In the genomic region with DNA sequence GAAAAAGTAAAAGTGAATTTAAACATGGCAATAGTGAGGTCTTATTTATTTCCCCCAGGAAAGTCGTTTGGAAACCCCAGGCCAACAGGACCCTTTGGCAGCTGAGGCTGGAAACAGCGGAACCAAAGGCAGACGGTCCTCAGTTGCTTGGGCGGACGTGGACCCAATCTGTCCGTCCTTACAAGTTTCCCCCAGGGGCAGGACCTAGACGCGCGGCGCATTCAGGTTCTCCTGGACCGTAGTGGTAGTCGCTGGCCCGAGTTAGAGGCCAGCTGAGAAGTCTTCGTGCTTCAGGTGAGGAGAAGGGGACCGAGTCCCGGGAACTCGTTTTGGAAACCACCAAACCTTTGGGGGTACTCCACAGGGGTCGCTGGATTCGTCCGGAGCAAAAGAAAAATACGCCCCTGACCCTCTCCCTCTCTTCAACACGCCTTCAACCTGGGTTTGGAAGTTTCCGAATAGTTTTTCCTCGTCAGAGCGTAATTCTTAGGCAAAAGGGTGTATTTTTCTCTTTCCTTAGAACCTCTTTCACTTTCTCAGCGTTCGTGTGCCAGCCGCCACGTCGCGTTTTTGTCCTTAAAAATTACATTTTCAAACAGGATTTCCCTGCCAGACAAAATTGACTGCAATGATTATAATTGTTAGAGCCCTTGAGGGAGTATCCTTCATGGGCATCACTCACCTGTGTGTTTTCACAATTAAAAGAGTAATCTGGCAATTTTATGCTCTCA, we compare ENCODE assay signal across 8 cellular contexts. TPM values are rescaled to one million over a fixed set of nuclear protein-coding genes. Genes with fewer than 3 reads are reported as not detected.
DNase-seq lines count a peak whose midpoint lies in the region; ATAC-seq and TF ChIP-seq lines count a peak whose summit lies in the region.

No MANE protein-coding gene starts in this region.

- peaks cover 28% of the 10 kb centered on the region for H3K4me1 Mint-ChIP-seq in activated T-helper 17 cell treated with anti-CD3 and anti-CD28 coated beads, Interleukin-2, amount 50 U/mL, for 72 hours
- H3K4me1 Mint-ChIP-seq in natural killer cell treated with Interleukin-12 subunit alpha and Interleukin-12 subunit beta and Interleukin-15 and Interleukin-18, amount 100 ng/mL, for 72 hours (ENCODE audit: low read depth in 2 of 2) = peaks cover 35% of the 10 kb centered on the region in 2 donors

- peak overlapping the region; percentile 92 for H3K56ac ChIP-seq in IMR-90 (ENCODE audit: extremely low read depth, insufficient read depth, low read length)

- TF ChIP-seq RAD21 in IMR-90 (IDR thresholded peaks at IDR 0.05; ENCODE audit: low read length) = peak; percentile 37

- in situ Hi-C loops in IMR-90 (cut with MboI; ENCODE audit: low sequenced_read_pairs) = no loop called here

- H3K18ac ChIP-seq in IMR-90 (ENCODE audit: low read depth, low read length) = peak overlapping the region; percentile 35

- H3K4me3 ChIP-seq in IMR-90 (ENCODE audit: insufficient read depth, low read depth, low read length) = peak overlapping the region; percentile 72
- peak overlapping the region; percentile 75 for H3K4me3 ChIP-seq in fibroblast of the aortic adventitia (ENCODE audit: low read depth, low read length)
- H3K4me3 ChIP-seq in stomach smooth muscle (ENCODE audit: low read length in 2 of 2) = peak overlapping the region; percentile 83 to 97

- H3K27me3 ChIP-seq in IMR-90 (ENCODE audit: control insufficient read depth, insufficient read depth, low read length) (no peaks in the 10 kb centered on the region), stomach smooth muscle (ENCODE audit: control insufficient read depth in 1 of 2, insufficient read depth in 2 of 2, low read length in 2 of 2) (no peaks in the 10 kb centered on the region)

- H3K79me1 ChIP-seq in IMR-90 (ENCODE audit: low read depth in 1 of 2, low read length in 2 of 2) = peaks cover 0 to 21% of the 10 kb centered on the region in 2 experiments; a peak in 2 of 4 replicates

- H3K9me3 ChIP-seq in IMR-90 (ENCODE audit: control insufficient read depth, insufficient read depth, low read length) (no peaks in the 10 kb centered on the region), stomach smooth muscle (ENCODE audit: control insufficient read depth in 2 of 2, low read length in 2 of 2) (no peaks in the 10 kb centered on the region)

- H3K27ac Mint-ChIP-seq in activated T-helper 17 cell treated with anti-CD3 and anti-CD28 coated beads, Interleukin-2, amount 50 U/mL, for 72 hours = peak overlapping the region; percentile 96
- peak overlapping the region; percentile 93 to 94 for H3K27ac Mint-ChIP-seq in natural killer cell treated with Interleukin-12 subunit alpha and Interleukin-12 subunit beta and Interleukin-15 and Interleukin-18, amount 100 ng/mL, for 72 hours

- TF ChIP-seq CTCF in IMR-90 (conservative IDR thresholded peaks at IDR 0.05; ENCODE audit: low read depth, low read length) (no peak), fibroblast of the aortic adventitia (IDR thresholded peaks at IDR 0.05; ENCODE audit: insufficient read depth, low read length) (peak; percentile 0)

- H3K14ac ChIP-seq in IMR-90 (replicated peaks; ENCODE audit: low read depth, low read length) = peak overlapping the region; percentile 64

- peak overlapping the region; percentile 88 for H2AFZ ChIP-seq in IMR-90 (replicated peaks; ENCODE audit: low read length, poor library complexity)

- peak overlapping the region; percentile 99 for H3K4me2 ChIP-seq in IMR-90 (ENCODE audit: low read depth, low read length)

- H3K9ac ChIP-seq in IMR-90 (ENCODE audit: low read depth, low read length) (peak overlapping the region; percentile 84), stomach smooth muscle (ENCODE audit: low read length in 2 of 2) (peak overlapping the region; percentile 90 to 91)

- H4K5ac ChIP-seq in IMR-90 (ENCODE audit: low read depth, low read length) = peak overlapping the region; percentile 84

- H3K27me3 Mint-ChIP-seq in activated T-helper 17 cell treated with anti-CD3 and anti-CD28 coated beads, Interleukin-2, amount 50 U/mL, for 72 hours = no peaks in the 10 kb centered on the region
- H3K27me3 Mint-ChIP-seq in natural killer cell treated with Interleukin-12 subunit alpha and Interleukin-12 subunit beta and Interleukin-15 and Interleukin-18, amount 100 ng/mL, for 72 hours = no peaks in the 10 kb centered on the region

- DNase-seq in DMS53 (lab: John Stamatoyannopoulos, UW) (peak; percentile 79), IMR-90 (peak; percentile 78), RKO (ENCODE audit: low spot score) (peak; percentile 89), fibroblast of the aortic adventitia (ENCODE audit: low read depth) (peak; percentile 83)
- peak; percentile 69 for DNase-seq in natural killer cell treated with Interleukin-12 subunit alpha and Interleukin-12 subunit beta and Interleukin-15 and Interleukin-18, amount 100 ng/mL, for 72 hours (ENCODE audit: low spot score)

- H2BK5ac ChIP-seq in IMR-90 (ENCODE audit: low read depth, low read length, poor library complexity, severe bottlenecking) = peak overlapping the region; percentile 73

- TF ChIP-seq POLR2A in IMR-90 (IDR thresholded peaks at IDR 0.05; ENCODE audit: low read depth, low read length) = peak; percentile 77

- H2AK9ac ChIP-seq in IMR-90 (replicated peaks; ENCODE audit: low read depth, low read length, poor library complexity) = peak overlapping the region; percentile 57

- ATAC-seq in GM21515 (IDR thresholded peaks at IDR 0.05; ENCODE audit: unreplicated experiment) (peak; percentile 42), IMR-90 (ENCODE audit: low read depth) (peak; percentile 62)
- peak; percentile 22 for ATAC-seq in activated T-helper 17 cell treated with anti-CD3 and anti-CD28 coated beads, Interleukin-2, amount 50 U/mL, for 72 hours (replicated peaks)
- peak; percentile 48 to 59 for ATAC-seq in natural killer cell treated with Interleukin-12 subunit alpha and Interleukin-12 subunit beta and Interleukin-15 and Interleukin-18, amount 100 ng/mL, for 72 hours

- peak overlapping the region; percentile 23; the same call in 1 of the 2 replicates for H2AK5ac ChIP-seq in IMR-90 (ENCODE audit: low read depth, low read length)

- H4K8ac ChIP-seq in IMR-90 (ENCODE audit: low read depth in 2 of 2, low read length in 2 of 2) = peak overlapping the region; percentile 70 to 92

- H3K23ac ChIP-seq in IMR-90 (ENCODE audit: low read depth, low read length) = peak overlapping the region; percentile 66

- intact Hi-C loops in IMR-90 (cut with micrococcal nuclease) = loop anchor here (1.0 to 5.0 kb wide), 6 partner anchors 388 to 1062 kb away; no protein-coding TSS in a partner anchor

- no peaks in the 10 kb centered on the region for H3K9me3 Mint-ChIP-seq in activated T-helper 17 cell treated with anti-CD3 and anti-CD28 coated beads, Interleukin-2, amount 50 U/mL, for 72 hours
- no peaks in the 10 kb centered on the region for H3K9me3 Mint-ChIP-seq in natural killer cell treated with Interleukin-12 subunit alpha and Interleukin-12 subunit beta and Interleukin-15 and Interleukin-18, amount 100 ng/mL, for 72 hours

- CTCF ChIA-PET in IMR-90 (lab: Yijun Ruan, JAX) = no interaction called here

- H3K4ac ChIP-seq in IMR-90 (ENCODE audit: low read depth, low read length) = peak overlapping the region; percentile 61

- TSS peak; percentile 20 for BruUV-seq in IMR-90 (replicated peaks; lab: Mats Ljungman, UMichigan)

- H3K27ac ChIP-seq in IMR-90 (ENCODE audit: insufficient read depth, low read length) = peak overlapping the region; percentile 86
- H3K27ac ChIP-seq in stomach smooth muscle (ENCODE audit: low read length) = peak overlapping the region; percentile 68

- no peaks in the 10 kb centered on the region for H4K20me1 ChIP-seq in IMR-90 (ENCODE audit: insufficient read depth, low read length)

- no peak overlapping the region for H2BK20ac ChIP-seq in IMR-90 (ENCODE audit: low read depth, low read length)

- H3K4me1 ChIP-seq in IMR-90 (ENCODE audit: control insufficient read depth, insufficient read depth, low read length) (no peaks in the 10 kb centered on the region), stomach smooth muscle (ENCODE audit: control insufficient read depth, insufficient read depth, low read length) (peaks cover 11% of the 10 kb centered on the region)

- no peaks in the 10 kb centered on the region for H3K9me1 ChIP-seq in IMR-90 (ENCODE audit: insufficient read depth, low read length)

- H2BK120ac ChIP-seq in IMR-90 (ENCODE audit: low read depth, low read length) = peak overlapping the region; percentile 52

- H2BK15ac ChIP-seq in IMR-90 (ENCODE audit: low read depth, low read length) = peak overlapping the region; percentile 40; the same call in 1 of the 3 replicates

- dilution Hi-C loops in IMR-90 (cut with HindIII; ENCODE audit: low sequenced_read_pairs, unreplicated experiment) = no loop called here

- peaks cover 50% of the 10 kb centered on the region for H3K36me3 Mint-ChIP-seq in activated T-helper 17 cell treated with anti-CD3 and anti-CD28 coated beads, Interleukin-2, amount 50 U/mL, for 72 hours (ENCODE audit: low read depth)
- H3K36me3 Mint-ChIP-seq in natural killer cell treated with Interleukin-12 subunit alpha and Interleukin-12 subunit beta and Interleukin-15 and Interleukin-18, amount 100 ng/mL, for 72 hours = peaks cover 4% of the 10 kb centered on the region

- peak overlapping the region; percentile 68 for H4K91ac ChIP-seq in IMR-90 (ENCODE audit: insufficient read depth, low read depth, low read length)

- POLR2A ChIA-PET in IMR-90 (lab: Charles Lee; ENCODE audit: unreplicated experiment) = interaction anchor here (0.5 kb wide), 1 partner anchor 52 kb away, joined by 12 read pairs; no protein-coding TSS in a partner anchor

- peak overlapping the region; percentile 95 for H3K4me3 Mint-ChIP-seq in activated T-helper 17 cell treated with anti-CD3 and anti-CD28 coated beads, Interleukin-2, amount 50 U/mL, for 72 hours
- peak overlapping the region; percentile 94 for H3K4me3 Mint-ChIP-seq in natural killer cell treated with Interleukin-12 subunit alpha and Interleukin-12 subunit beta and Interleukin-15 and Interleukin-18, amount 100 ng/mL, for 72 hours

- no peaks in the 10 kb centered on the region; the same call in 1 of the 2 replicates for H3K36me3 ChIP-seq in IMR-90 (ENCODE audit: control insufficient read depth, insufficient read depth, low read length)
- H3K36me3 ChIP-seq in stomach smooth muscle (ENCODE audit: control insufficient read depth in 2 of 2, insufficient read depth in 2 of 2, low read length in 2 of 2) = peaks cover 3% of the 10 kb centered on the region in 2 donors

- 0% methylated on average over 4 of the region's 31 CpGs; no CpG with 5 or more reads in 1 of the 2 experiments for WGBS in IMR-90 (ENCODE audit: extremely low coverage in 2 of 2, insufficient read length in 1 of 2), 2 experiments

RNA-seq across cellular contexts. Expression of gene METTL15, which starts 2.1 kb away (rescaled TPM):
- total RNA-seq in IMR-90 (2012; rRNA removed) (24.4 and 30.5 TPM in 2 replicates), fibroblast of the aortic adventitia (ENCODE audit: low replicate concordance) (6.0 and 24.6 TPM in 2 replicates)
- 5.3 and 6.5 TPM in 2 replicates for polyA plus RNA-seq in IMR-90 (2012; rRNA removed)
- 2.0 and 4.9 TPM in 2 replicates for polyA plus RNA-seq in IMR-90 (2012; cell fraction: cytosol; rRNA removed)
- polyA plus RNA-seq in IMR-90 (2012; cell fraction: nucleus; rRNA removed; ENCODE audit: low replicate concordance) = 1.7 and 10.9 TPM in 2 replicates
- 10 to 100 TPM; 14.4 to 27.5 TPM for total RNA-seq in activated T-helper 17 cell treated with anti-CD3 and anti-CD28 coated beads, Interleukin-2, amount 50 U/mL, for 72 hours
- total RNA-seq in natural killer cell treated with Interleukin-12 subunit alpha and Interleukin-12 subunit beta and Interleukin-15 and Interleukin-18, amount 100 ng/mL, for 72 hours = 10 to 100 TPM; 15.7 to 16.6 TPM

RNA-seq across cellular contexts. Expression of gene KIF18A, which starts 2.3 kb away (rescaled TPM):
- total RNA-seq in IMR-90 (2012; rRNA removed) (24.4 and 37.2 TPM in 2 replicates), fibroblast of the aortic adventitia (ENCODE audit: low replicate concordance) (0.82 and 18.2 TPM in 2 replicates)
- polyA plus RNA-seq in IMR-90 (2012; rRNA removed) = 7.6 and 8.9 TPM in 2 replicates
- polyA plus RNA-seq in IMR-90 (2012; cell fraction: cytosol; rRNA removed) = 0.57 and 1.2 TPM in 2 replicates
- 0.86 and 9.4 TPM in 2 replicates for polyA plus RNA-seq in IMR-90 (2012; cell fraction: nucleus; rRNA removed; ENCODE audit: low replicate concordance)
- 10 to 100 TPM; 30.3 to 38.1 TPM for total RNA-seq in activated T-helper 17 cell treated with anti-CD3 and anti-CD28 coated beads, Interleukin-2, amount 50 U/mL, for 72 hours
- total RNA-seq in natural killer cell treated with Interleukin-12 subunit alpha and Interleukin-12 subunit beta and Interleukin-15 and Interleukin-18, amount 100 ng/mL, for 72 hours = 10 to 100 TPM in 1 of 2 donors, 1 to 10 TPM in 1; 8.1 to 25.9 TPM

Comparison
In these comparisons a context has a peak if more than half of its experiments do, and no peak if none do; other contexts are left out.
1. Peak in every context shown above with its lines: DNase-seq, ATAC-seq, H3K4me3 ChIP-seq and H3K27ac ChIP-seq.